ENCODE assay signal across 26 cellular contexts in the genomic region with DNA sequence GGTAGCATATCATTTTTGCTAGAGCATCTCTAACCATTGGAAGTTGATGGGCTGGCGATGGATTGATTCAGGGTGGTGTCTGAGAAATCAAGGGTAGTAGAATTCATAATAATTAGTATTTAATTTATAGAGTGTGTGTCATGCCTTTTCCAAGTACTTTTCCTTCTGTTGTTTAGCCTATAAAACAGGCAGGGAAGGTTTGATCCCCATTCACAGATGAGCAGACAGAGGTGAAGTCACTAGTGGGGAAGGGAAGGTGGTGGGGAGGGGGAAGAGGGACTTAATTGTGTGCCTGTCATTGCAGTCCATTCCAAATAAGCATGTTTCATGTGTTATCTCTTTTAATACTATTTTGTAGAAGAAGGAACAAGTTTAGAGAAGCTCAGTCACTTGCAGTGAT.
"Had no signal": no experiment of that assay in that cellular context is flagged by ENCODE, and none has a peak within 500 bp of the region (broad histone marks: within the 10 kb centered on the region; RNA-seq: fewer than 3 reads in every experiment).

No MANE protein-coding gene starts in this region.

- ATAC-seq: stimulated activated effector memory CD8-positive, alpha-beta T cell treated with anti-CD3 and anti-CD28 coated beads, Interleukin-12 subunit alpha, Interleukin-12 subunit beta, amount 100 ng/mL, for 72 hours; stimulated activated memory B cell treated with anti-CD40 and anti-IgM and Interleukin-4, amounts not matched to agents 10 μg/mL and 1 μg/mL and 100 μg/mL, for 72 hours; stimulated activated naive B cell treated with anti-CD40 and anti-IgM and Interleukin-4, amounts not matched to agents 10 μg/mL and 1 μg/mL and 100 μg/mL, for 72 hours; stimulated activated naive CD8-positive, alpha-beta T cell treated with anti-CD3 and anti-CD28 coated beads, Interleukin-15, amount 100 ng/mL, for 72 hours; stimulated activated naive CD8-positive, alpha-beta T cell treated with anti-CD3 and anti-CD28 coated beads, Interleukin-15, Interleukin-2, amounts not matched to agents 100 U/mL and 50 U/mL, for 24 hours; upper lobe of right lung had no signal

- DNase-seq: stimulated activated CD4-positive, alpha-beta T cell treated with anti-CD3 and anti-CD28 coated beads, Interleukin-2, amount 100 ng/mL, for 48 hours; stimulated activated CD4-positive, alpha-beta T cell treated with anti-CD3 and anti-CD28 coated beads, Interleukin-4, amount 100 ng/mL, for 1 hour; stimulated activated CD4-positive, alpha-beta T cell treated with anti-CD3 and anti-CD28 coated beads, Interleukin-4, amount 100 ng/mL, for 24 hours; stimulated activated CD4-positive, alpha-beta T cell treated with anti-CD3 and anti-CD28 coated beads, Interleukin-4, amount 100 ng/mL, for 4 hours; stimulated activated CD8-positive, alpha-beta memory T cell treated with anti-CD3 and anti-CD28 coated beads, Interleukin-4, amount 100 ng/mL, for 48 hours; stimulated activated naive B cell treated with anti-CD40 and anti-IgM and Interleukin-4, amounts not matched to agents 10 μg/mL and 1 μg/mL and 100 μg/mL, for 72 hours; stimulated activated naive CD4-positive, alpha-beta T cell; stimulated activated naive CD4-positive, alpha-beta T cell treated with Interleukin-2 at 50 U/mL for 16 hours; stimulated activated naive CD8-positive, alpha-beta T cell treated with anti-CD3 and anti-CD28 coated beads, Interleukin-15, amount 100 ng/mL, for 72 hours; stimulated activated naive CD8-positive, alpha-beta T cell treated with anti-CD3 and anti-CD28 coated beads, Interleukin-15, Interleukin-2, amounts not matched to agents 100 U/mL and 50 U/mL, for 24 hours; stomach; substantia nigra; testis; thyroid gland; transverse colon; upper lobe of left lung; upper lobe of right lung; uterus had no signal

- H3K27ac ChIP-seq: stomach, suprapubic skin, testis, thoracic aorta, thyroid gland, tibial artery, tibial nerve, transverse colon, upper lobe of left lung, upper lobe of right lung, uterus, vagina had no signal

- H3K4me3 ChIP-seq: stomach, suprapubic skin, testis, thoracic aorta, thyroid gland, tibial artery, tibial nerve, transverse colon, upper lobe of left lung, upper lobe of right lung, uterus, vagina had no signal

- H3K4me1 ChIP-seq: stomach, suprapubic skin, testis, tibial artery, tibial nerve, transverse colon, upper lobe of left lung, upper lobe of right lung, uterus, vagina had no signal

- FAIRE-seq: urothelium cell line had no signal

- H3K36me3 ChIP-seq: thoracic aorta, thyroid gland, transverse colon, upper lobe of left lung, upper lobe of right lung, uterus, vagina had no signal

- H3K9me3 ChIP-seq: testis, thyroid gland, upper lobe of right lung, vagina had no signal

- H3K27me3 ChIP-seq: stomach, suprapubic skin, testis, thyroid gland, tibial artery, tibial nerve, transverse colon, upper lobe of left lung, upper lobe of right lung, uterus, vagina had no signal
